27 cellular contexts compared by ENCODE assay signal in the genomic region with DNA sequence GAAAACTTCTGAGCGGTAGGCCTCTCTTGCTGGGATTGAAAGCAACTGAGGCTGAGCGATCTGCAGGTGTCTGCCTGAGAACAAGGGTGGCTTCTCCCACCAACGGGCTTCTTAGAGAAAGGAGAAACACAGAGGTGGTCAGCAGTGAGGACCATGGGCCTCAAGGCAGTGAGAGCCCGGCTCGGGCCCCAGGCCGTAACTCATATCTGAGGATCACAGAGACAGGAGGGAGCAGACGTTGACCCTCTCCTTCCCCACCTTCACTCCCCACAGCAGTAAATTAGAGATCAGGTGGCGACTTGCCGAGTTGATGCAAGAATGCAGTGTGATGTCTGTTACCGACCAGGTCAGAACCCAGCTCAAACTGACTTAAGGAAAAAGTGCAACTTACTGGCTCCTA.
"Had no signal": no experiment of that assay in that cellular context is flagged by ENCODE, and none has a peak within 500 bp of the region (broad histone marks: within the 10 kb centered on the region; RNA-seq: fewer than 3 reads in every experiment).

No MANE protein-coding gene starts in this region.

- H3K4me1 Mint-ChIP-seq: activated naive CD4-positive, alpha-beta T cell treated with anti-CD3 and anti-CD28 coated beads, Interleukin-2, amount 50 U/mL, for 24 hours had no signal

- H3K9me3 ChIP-seq: breast epithelium, Peyer's patch had no signal

- H3K4me3 ChIP-seq: breast epithelium, Peyer's patch had no signal

- H3K36me3 ChIP-seq: breast epithelium, Peyer's patch had no signal

- H3K27ac ChIP-seq: breast epithelium, Peyer's patch had no signal

- H3K27ac Mint-ChIP-seq: activated CD4-positive, alpha-beta T cell treated with anti-CD3 and anti-CD28 coated beads, Interleukin-2, amount 10 ng/mL, durations not matched to agents 24 days and 14 days; activated CD8-positive, alpha-beta memory T cell treated with anti-CD3 and anti-CD28 coated beads, Interleukin-2, amount 10 ng/mL, durations not matched to agents 7 days and 5 days; activated naive CD4-positive, alpha-beta T cell treated with anti-CD3 and anti-CD28 coated beads, Interleukin-2, amount 50 U/mL, for 24 hours; activated T-cell treated with anti-CD3 and anti-CD28 coated beads, Interleukin-2, amount 50 U/mL, for 72 hours; activated T-helper 2 cell treated with anti-CD3 and anti-CD28 coated beads, Interferon-gamma antibody, Interleukin-2, Interleukin-4, amounts not matched to agents 10 μg/mL and 5 μg/mL and 100 μg/mL, durations not matched to agents 14 hours and 24 hours and 36 hours; T-helper 17 cell; WTC11 had no signal

- H3K4me3 Mint-ChIP-seq: activated CD4-positive, alpha-beta T cell treated with anti-CD3 and anti-CD28 coated beads, Interleukin-2, amount 10 ng/mL, durations not matched to agents 24 days and 14 days; activated CD8-positive, alpha-beta memory T cell treated with anti-CD3 and anti-CD28 coated beads, Interleukin-2, amount 10 ng/mL, durations not matched to agents 7 days and 5 days; activated naive CD4-positive, alpha-beta T cell treated with anti-CD3 and anti-CD28 coated beads, Interleukin-2, amount 50 U/mL, for 24 hours; activated T-cell treated with anti-CD3 and anti-CD28 coated beads, Interleukin-2, amount 50 U/mL, for 72 hours; T-helper 17 cell; WTC11 had no signal

- H3K36me3 Mint-ChIP-seq: activated CD8-positive, alpha-beta memory T cell treated with anti-CD3 and anti-CD28 coated beads, Interleukin-2, amount 10 ng/mL, durations not matched to agents 7 days and 5 days; activated naive CD4-positive, alpha-beta T cell treated with anti-CD3 and anti-CD28 coated beads, Interleukin-2, amount 50 U/mL, for 24 hours; WTC11 had no signal

- ATAC-seq: activated CD8-positive, alpha-beta memory T cell treated with anti-CD3 and anti-CD28 coated beads, Interleukin-2, amount 10 ng/mL, durations not matched to agents 7 days and 5 days; activated T-cell treated with anti-CD3 and anti-CD28 coated beads, Interleukin-2, amount 50 U/mL, for 72 hours; T-helper 17 cell; WTC11 had no signal

- DNase-seq: activated CD4-positive, alpha-beta T cell treated with anti-CD3 and anti-CD28 coated beads for 1 hour; activated CD4-positive, alpha-beta T cell treated with anti-CD3 and anti-CD28 coated beads, Interleukin-2, amount 10 ng/mL, durations not matched to agents 24 days and 14 days; activated CD4-positive, alpha-beta T cell treated with anti-CD3 and anti-CD28 coated beads, Interleukin-2, amount 50 U/mL, for 48 hours; activated CD8-positive, alpha-beta memory T cell treated with anti-CD3 and anti-CD28 coated beads, Interleukin-2, amount 10 ng/mL, durations not matched to agents 7 days and 5 days; activated naive CD4-positive, alpha-beta T cell; activated T-cell treated with anti-CD3 and anti-CD28 coated beads, Interleukin-2, amount 50 U/mL, for 72 hours; aorta; caudate nucleus; Karpas-422; MM.1S; NCI-H1105; NCI-H1436; NCI-H1694 treated with DMSO at 0.1 percent for 48 hours; NCI-H2029 treated with DMSO at 0.1 percent for 48 hours; NCI-H345; NCI-H510A; NCI-H69; NK-92 treated with Interleukin-12 subunit alpha and Interleukin-12 subunit beta, amount 100 ng/mL, for 24 hours; OCI-M1; Peyer's patch; SHP77 treated with DMSO at 0.1 percent for 48 hours; T-helper 17 cell; T-helper 9 cell had no signal

- H3K27me3 ChIP-seq: Peyer's patch had no signal

- H3K4me1 ChIP-seq: breast epithelium, Peyer's patch had no signal

- H3K9me3 Mint-ChIP-seq: activated CD4-positive, alpha-beta T cell treated with anti-CD3 and anti-CD28 coated beads, Interleukin-2, amount 10 ng/mL, durations not matched to agents 24 days and 14 days; activated naive CD4-positive, alpha-beta T cell treated with anti-CD3 and anti-CD28 coated beads, Interleukin-2, amount 50 U/mL, for 24 hours; activated T-cell treated with anti-CD3 and anti-CD28 coated beads, Interleukin-2, amount 50 U/mL, for 72 hours; activated T-helper 2 cell treated with anti-CD3 and anti-CD28 coated beads, Interferon-gamma antibody, Interleukin-2, Interleukin-4, amounts not matched to agents 10 μg/mL and 5 μg/mL and 100 μg/mL, durations not matched to agents 14 hours and 24 hours and 36 hours; WTC11 had no signal
